Comparison of ENCODE assay signal across 1 cellular context in genomic region chr3:144097144-144097543, GRCh38.
TF ChIP-seq lines count a peak whose summit lies in the region.

No MANE protein-coding gene starts in this region.

TF ChIP-seq in H1, 55 proteins besides CTCF, POLR2A, EP300 and RAD21 (continued from another document):
- no peak for TF ChIP-seq GTF2F1 (IDR thresholded peaks at IDR 0.05; ENCODE audit: borderline replicate concordance, low read depth, low read length)
